In the genomic region with DNA sequence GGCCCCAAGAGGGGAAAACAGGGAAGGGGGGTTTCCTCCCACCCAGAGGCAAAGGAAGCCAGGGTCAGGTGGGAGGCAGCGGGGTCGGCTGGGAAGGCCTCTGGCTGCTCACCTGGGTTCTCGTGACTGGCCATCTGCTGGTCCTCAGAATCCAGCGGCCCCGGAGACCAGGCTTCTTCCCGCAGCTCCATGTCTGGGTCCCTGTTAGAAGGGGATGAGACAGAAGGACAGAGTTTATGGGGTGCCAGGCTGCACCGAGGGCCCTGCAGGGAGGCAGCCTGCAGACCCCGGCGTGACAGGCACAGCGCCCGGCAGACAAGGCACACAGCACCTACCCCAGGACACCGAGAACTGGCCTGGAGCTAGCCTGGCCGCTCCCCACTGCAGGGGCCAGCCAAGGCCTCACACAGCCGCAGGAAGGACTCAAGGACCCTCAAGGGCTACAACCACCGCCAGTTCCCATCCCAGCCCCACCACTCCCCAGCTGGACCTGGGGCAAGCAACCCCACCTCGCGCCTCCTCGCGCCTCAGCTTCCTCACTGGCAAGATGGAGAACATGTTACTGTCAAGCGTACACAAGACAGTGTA, we compare ENCODE assay signal across 22 cellular contexts. TPM values are rescaled to one million over a fixed set of nuclear protein-coding genes. Genes with fewer than 3 reads are reported as not detected.
DNase-seq lines count a peak whose midpoint lies in the region; ATAC-seq and TF ChIP-seq lines count a peak whose summit lies in the region.
"Had no signal": no experiment of that assay in that cellular context is flagged by ENCODE, and none has a peak within 500 bp of the region (broad histone marks: within the 10 kb centered on the region; RNA-seq: fewer than 3 reads in every experiment).

No MANE protein-coding gene starts in this region.

- no peak for DNase-seq in Panc1 (ENCODE audit: low read depth, low spot score)
- no peak for DNase-seq in naive B cell
- DNase-seq in spleen = peak; percentile 75
- DNase-seq in RKO (ENCODE audit: low spot score) = no peak
- no peak for DNase-seq in mesothelial cell of epicardium (ENCODE audit: low spot score in 2 of 2, unreplicated experiment in 2 of 2)
- DNase-seq: BE2C; CD4-positive, alpha-beta T cell; COR-L47; DMS79 treated with DMSO at 0.1 percent for 48 hours; GOT3; MM.1S; NCI-H1048; NCI-H1417 treated with DMSO at 0.1 percent for 48 hours; NCI-H187; NCI-H446 treated with DMSO at 0.1 percent for 48 hours; NCI-H526 treated with DMSO at 0.1 percent for 48 hours; SIG-M5; SK-N-SH had no signal

- H3K9me3 ChIP-seq in BLaER1 treated with 17β-estradiol and CSF1 and Interleukin-3, amounts not matched to agents 10 nM and 100 nM (replicated peaks in 1 of 11) = peaks cover 0 to 8% (median 0%) of the 10 kb centered on the region in 11 experiments; a peak in 6 of 22 replicates
- H3K9me3 ChIP-seq in Panc1 (ENCODE audit: control insufficient read depth, insufficient read depth, low read depth, low read length) (no peaks in the 10 kb centered on the region), spleen (no peaks in the 10 kb centered on the region)
- H3K9me3 ChIP-seq: BE2C, SK-N-SH had no signal

- TF ChIP-seq POLR2A in spleen (IDR thresholded peaks at IDR 0.05) = no peak

- H3K4me1 Mint-ChIP-seq in naive B cell = peaks cover 29 to 38% (median 34%) of the 10 kb centered on the region in 3 donors
- peaks cover 6% of the 10 kb centered on the region for H3K4me1 Mint-ChIP-seq in mesothelial cell of epicardium

- H3K36me3 Mint-ChIP-seq in naive B cell (peaks cover 0 to 7% of the 10 kb centered on the region in 2 donors), mesothelial cell of epicardium (peaks cover 13% of the 10 kb centered on the region)

- H3K36me3 ChIP-seq in BLaER1 treated with 17β-estradiol and CSF1 and Interleukin-3, amounts not matched to agents 10 nM and 100 nM = peaks cover 46 to 70% (median 57%) of the 10 kb centered on the region in 11 experiments
- H3K36me3 ChIP-seq in Panc1 (ENCODE audit: control insufficient read depth, insufficient read depth, low read length) (peaks cover 6% of the 10 kb centered on the region), spleen (peaks cover 0 to 75% (median 30%) of the 10 kb centered on the region in 6 donors)

- H3K4me3 ChIP-seq in BLaER1 treated with 17β-estradiol and CSF1 and Interleukin-3, amounts not matched to agents 10 nM and 100 nM = peak overlapping the region in 2 of 10 experiments; percentile 25 to 26; a peak in 1 of 20 replicates
- H3K4me3 ChIP-seq in Panc1 (ENCODE audit: low read depth in 2 of 2, low read length in 2 of 2) (no peak overlapping the region), spleen (peak overlapping the region in 1 of 8 donors; percentile 7)
- H3K4me3 ChIP-seq: GM12878, K562 had no signal

- in situ Hi-C loops in Panc1 (cut with HindIII; ENCODE audit: low pct_unique_long_range_greater_than_20kb, low sequenced_read_pairs) = no loop called here

- H3K27ac Mint-ChIP-seq in naive B cell (peak overlapping the region; percentile 65 to 88 (median 76)), mesothelial cell of epicardium (no peak overlapping the region)
- H3K27ac Mint-ChIP-seq: CD4-positive, alpha-beta T cell had no signal

- H4K20me1 ChIP-seq in BLaER1 treated with 17β-estradiol and CSF1 and Interleukin-3, amounts not matched to agents 10 nM and 100 nM = peaks cover 74 to 98% (median 94%) of the 10 kb centered on the region in 11 experiments

- H3K4me2 ChIP-seq in BLaER1 treated with 17β-estradiol and CSF1 and Interleukin-3, amounts not matched to agents 10 nM and 100 nM = peak overlapping the region in 10 of 11 experiments; percentile 1 to 93 (median 76); a peak in 18 of 22 replicates
- H3K4me2 ChIP-seq: SK-N-SH had no signal

- peak overlapping the region in 10 of 11 experiments; percentile 24 to 70 (median 45); a peak in 13 of 22 replicates for H3K9ac ChIP-seq in BLaER1 treated with 17β-estradiol and CSF1 and Interleukin-3, amounts not matched to agents 10 nM and 100 nM
- H3K9ac ChIP-seq: SK-N-SH had no signal

- H3K4me3 Mint-ChIP-seq in naive B cell = peak overlapping the region in 2 of 8 donors; percentile 23 to 32
- no peak overlapping the region for H3K4me3 Mint-ChIP-seq in mesothelial cell of epicardium
- H3K4me3 Mint-ChIP-seq: CD4-positive, alpha-beta T cell had no signal

- H3K27me3 Mint-ChIP-seq in naive B cell (no peaks in the 10 kb centered on the region), mesothelial cell of epicardium (ENCODE audit: low read depth) (no peaks in the 10 kb centered on the region)
- H3K27me3 Mint-ChIP-seq: CD4-positive, alpha-beta T cell had no signal

- BruUV-seq in Panc1 (replicated peaks; lab: Mats Ljungman, UMichigan) = no TSS peak

- H3K9me3 Mint-ChIP-seq in naive B cell (no peaks in the 10 kb centered on the region), mesothelial cell of epicardium (no peaks in the 10 kb centered on the region)
- H3K9me3 Mint-ChIP-seq: CD4-positive, alpha-beta T cell had no signal

- TF ChIP-seq CTCF in Panc1 (IDR thresholded peaks at IDR 0.05) (no peak), spleen (IDR thresholded peaks at IDR 0.05 in 8 of 11, conservative IDR thresholded peaks at IDR 0.05 in 3 of 11) (no peak), mesothelial cell of epicardium (IDR thresholded peaks at IDR 0.05; ENCODE audit: unreplicated experiment) (no peak)

- CTCF ChIA-PET in Panc1 (lab: Charles Lee) = no interaction called here

- H3K27me3 ChIP-seq in BLaER1 treated with 17β-estradiol and CSF1 and Interleukin-3, amounts not matched to agents 10 nM and 100 nM = no peaks in the 10 kb centered on the region
- H3K27me3 ChIP-seq in Panc1 (ENCODE audit: control insufficient read depth, insufficient read depth, low read length) (no peaks in the 10 kb centered on the region), spleen (replicated peaks in 1 of 7) (no peaks in the 10 kb centered on the region)
- H3K27me3 ChIP-seq: BE2C had no signal

- peak overlapping the region in 8 of 11 experiments; percentile 9 to 59 (median 42); a peak in 13 of 22 replicates for H3K27ac ChIP-seq in BLaER1 treated with 17β-estradiol and CSF1 and Interleukin-3, amounts not matched to agents 10 nM and 100 nM
- H3K27ac ChIP-seq in Panc1 (ENCODE audit: low read length) (peak overlapping the region; percentile 59), spleen (peak overlapping the region in 7 of 8 donors; percentile 4 to 76 (median 70))

- POLR2A ChIA-PET in Panc1 (lab: Charles Lee) = no interaction called here

- peaks cover 39 to 74% (median 67%) of the 10 kb centered on the region in 10 experiments for H3K4me1 ChIP-seq in BLaER1 treated with 17β-estradiol and CSF1 and Interleukin-3, amounts not matched to agents 10 nM and 100 nM
- H3K4me1 ChIP-seq in Panc1 (ENCODE audit: control insufficient read depth, insufficient read depth, low read length) (peaks cover 40% of the 10 kb centered on the region), spleen (peaks cover 16 to 81% (median 66%) of the 10 kb centered on the region in 6 donors)
- H3K4me1 ChIP-seq: BE2C had no signal

- WGBS in spleen, 5 donors = 55 to 71% (median 60%) methylated on average over 11 to 20 of the region's 20 CpGs

- ATAC-seq in Panc1 = no peak
- no peak for ATAC-seq in naive B cell (ENCODE audit: low read depth in 2 of 2)
- no peak for ATAC-seq in GM18909 (IDR thresholded peaks at IDR 0.05; ENCODE audit: poor library complexity, unreplicated experiment)
- ATAC-seq: GM12878, K562 had no signal

- intact Hi-C loops in Panc1 (cut with micrococcal nuclease; ENCODE audit: unreplicated experiment) = no loop called here
- intact Hi-C loops in spleen (cut with DNase I; ENCODE audit: low total_unique reads) = no loop called here

RNA-seq across cellular contexts. Expression of gene ZNF787, which starts 18.0 kb away (rescaled TPM):
- total RNA-seq in Panc1 (2021; ENCODE audit: unreplicated experiment) (132 TPM), spleen (10 to 100 TPM; 18.0 to 53.8 (median 42.8) TPM), mesothelial cell of epicardium (33.3 to 38.3 TPM (median 35.5 TPM) in 3 replicates)
- polyA plus RNA-seq in Panc1 (2012; ENCODE audit: insufficient read length) = 200 TPM
- polyA plus RNA-seq in naive B cell (ENCODE audit: low read depth in 6 of 6) (1 to 10 TPM; 1.4 to 4.7 (median 2.5) TPM), spleen (10 to 100 TPM; 16.6 to 39.0 (median 21.1) TPM)

RNA-seq across cellular contexts. Expression of gene ZNF444, which starts 38.0 kb away (rescaled TPM):
- 81.5 TPM for total RNA-seq in Panc1 (2021; ENCODE audit: unreplicated experiment)
- polyA plus RNA-seq in Panc1 (2012; ENCODE audit: insufficient read length) = 95.0 TPM
- 10 to 100 TPM in 5 of 6 donors, 1 to 10 TPM in 1; 9.7 to 24.6 (median 13.1) TPM for polyA plus RNA-seq in naive B cell (ENCODE audit: low read depth in 6 of 6)
- total RNA-seq in spleen = 10 to 100 TPM; 17.0 to 27.9 (median 23.1) TPM
- polyA plus RNA-seq in spleen = 10 to 100 TPM; 17.0 to 35.1 (median 22.6) TPM
- total RNA-seq in mesothelial cell of epicardium = 61.3 to 66.1 TPM (median 63.6 TPM) in 3 replicates
